ENCODE assay signal across 1 cellular context in genomic region chr20:64035066-64035932, GRCh38.
TF ChIP-seq lines count a peak whose summit lies in the region.

No MANE protein-coding gene starts in this region.

TF ChIP-seq in endothelial cell of umbilical vein, 7 proteins besides CTCF, POLR2A, EP300 and RAD21:
- TF ChIP-seq EZH2 (IDR thresholded peaks at IDR 0.05; ENCODE audit: borderline replicate concordance, low read depth, low read length, severe bottlenecking): no peak
- TF ChIP-seq POLR2AphosphoS5 (IDR thresholded peaks at IDR 0.05; ENCODE audit: insufficient read depth, low read depth, low read length): peak; percentile 13
